In genomic region chr16:85159226-85159980, GRCh38 we compare ENCODE assay signal across 1 cellular context.
TF ChIP-seq lines count a peak whose summit lies in the region.

No MANE protein-coding gene starts in this region.

TF ChIP-seq in HepG2, 621 proteins besides CTCF, POLR2A, EP300 and RAD21 (continued from another document and continues in another):
- TF ChIP-seq GMEB2 (CRISPR knock-in tag; IDR thresholded peaks at IDR 0.05; ENCODE audit: low read depth) (no peak), ZBTB38 (CRISPR knock-in tag; IDR thresholded peaks at IDR 0.05) (0 out of 2 replicates have a peak, but pooled peaks have one; percentile 6), ZNF605 (CRISPR knock-in tag; IDR thresholded peaks at IDR 0.05) (peak; percentile 48), JUN (CRISPR knock-in tag; IDR thresholded peaks at IDR 0.05) (no peak), YEATS4 (CRISPR knock-in tag; IDR thresholded peaks at IDR 0.05; ENCODE audit: borderline replicate concordance) (no peak; the same call in 1 of the 2 replicates), ZNF510 (CRISPR knock-in tag; IDR thresholded peaks at IDR 0.05; ENCODE audit: low read depth) (no peak), ZNF512 (CRISPR knock-in tag; IDR thresholded peaks at IDR 0.05) (no peak), AKAP8 (CRISPR knock-in tag; IDR thresholded peaks at IDR 0.05) (no peak), KDM3A (CRISPR knock-in tag; IDR thresholded peaks at IDR 0.05; ENCODE audit: low read depth) (no peak), HDAC6 (IDR thresholded peaks at IDR 0.05; ENCODE audit: low read depth, low read length) (no peak), KAT8 (CRISPR knock-in tag; IDR thresholded peaks at IDR 0.05) (no peak; the same call in 1 of the 2 replicates), AKNA (CRISPR knock-in tag; IDR thresholded peaks at IDR 0.05; ENCODE audit: borderline replicate concordance) (no peak), HOXA5 (CRISPR knock-in tag; IDR thresholded peaks at IDR 0.05) (0 out of 2 replicates have a peak, but pooled peaks have one; percentile 48), REXO4 (CRISPR knock-in tag; IDR thresholded peaks at IDR 0.05; ENCODE audit: borderline replicate concordance) (no peak), MEIS2 (CRISPR knock-in tag; IDR thresholded peaks at IDR 0.05) (peak; percentile 92), ZUFSP (CRISPR knock-in tag; IDR thresholded peaks at IDR 0.05; ENCODE audit: borderline replicate concordance) (no peak), HOMEZ (CRISPR knock-in tag; IDR thresholded peaks at IDR 0.05; ENCODE audit: low read depth) (no peak), ZNF619 (CRISPR knock-in tag; IDR thresholded peaks at IDR 0.05) (no peak), PATZ1 (CRISPR knock-in tag; IDR thresholded peaks at IDR 0.05) (peak; percentile 98), NRL (CRISPR knock-in tag; IDR thresholded peaks at IDR 0.05; ENCODE audit: borderline replicate concordance) (no peak), ZFP1 (CRISPR knock-in tag; IDR thresholded peaks at IDR 0.05) (no peak), AHR (CRISPR knock-in tag; IDR thresholded peaks at IDR 0.05) (peak; percentile 62), MXI1 (IDR thresholded peaks at IDR 0.05; ENCODE audit: borderline replicate concordance, low read depth, low read length) (peak; percentile 90; the same call in 1 of the 3 replicates), PRDM10 (CRISPR knock-in tag; IDR thresholded peaks at IDR 0.05; ENCODE audit: low read depth) (peak; percentile 61; the same call in 1 of the 2 replicates), PLSCR1 (CRISPR knock-in tag; IDR thresholded peaks at IDR 0.05; ENCODE audit: borderline replicate concordance) (no peak), CREM (IDR thresholded peaks at IDR 0.05) (peak; percentile 59; the same call in 1 of the 2 replicates), CREM (CRISPR knock-in tag; IDR thresholded peaks at IDR 0.05) (no peak), RFXAP (CRISPR knock-in tag; IDR thresholded peaks at IDR 0.05; ENCODE audit: borderline replicate concordance) (peak; percentile 65; the same call in 1 of the 2 replicates), TBL1XR1 (IDR thresholded peaks at IDR 0.05; ENCODE audit: borderline replicate concordance, low read length, partially characterized antibody) (no peak), ZFP36 (IDR thresholded peaks at IDR 0.05; ENCODE audit: borderline replicate concordance, low read depth, low read length, partially characterized antibody) (peak; percentile 59), UBTF (CRISPR knock-in tag; IDR thresholded peaks at IDR 0.05) (peak; percentile 14; the same call in 1 of the 2 replicates), GTF3A (CRISPR knock-in tag; conservative IDR thresholded peaks at IDR 0.05) (no peak), THAP7 (CRISPR knock-in tag; IDR thresholded peaks at IDR 0.05) (no peak; the same call in 1 of the 2 replicates), HDAC2 (CRISPR knock-in tag; IDR thresholded peaks at IDR 0.05) (peak; percentile 50; the same call in 1 of the 2 replicates), ZNF431 (CRISPR knock-in tag; IDR thresholded peaks at IDR 0.05; ENCODE audit: borderline replicate concordance, low read depth) (peak; percentile 92)
